Comparison of ENCODE assay signal across 1 cellular context in the genomic region with DNA sequence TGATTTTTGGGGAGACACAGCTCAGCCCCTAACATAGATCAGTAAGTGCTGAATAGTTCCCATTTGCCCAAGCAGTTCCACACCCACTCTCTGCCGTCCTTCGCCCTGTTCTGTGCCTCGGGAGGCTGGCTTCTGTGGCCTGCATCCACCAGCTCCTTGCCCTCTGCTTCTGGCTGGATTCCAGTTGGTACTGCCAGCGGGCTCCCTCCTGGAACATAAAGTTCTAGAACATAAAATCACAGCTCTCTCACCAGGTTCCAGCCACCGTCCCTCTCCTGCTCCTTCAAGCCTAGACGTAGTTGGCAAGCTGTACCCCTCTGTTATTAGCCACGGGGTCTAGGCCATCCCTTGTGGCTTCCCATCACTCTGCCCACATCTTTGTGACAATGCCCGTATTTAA.
A peak's percentile ranks its signal among the peaks of the same experiment; 100 is the strongest.
TF ChIP-seq lines count a peak whose summit lies in the region.

No MANE protein-coding gene starts in this region.

TF ChIP-seq in HepG2, 621 proteins besides CTCF, POLR2A, EP300 and RAD21:
- TF ChIP-seq ZFP1 (CRISPR knock-in tag; IDR thresholded peaks at IDR 0.05): no peak
- peak; percentile 39 for TF ChIP-seq ZNF687 (CRISPR knock-in tag; IDR thresholded peaks at IDR 0.05)
- TF ChIP-seq NRL (CRISPR knock-in tag; IDR thresholded peaks at IDR 0.05; ENCODE audit: borderline replicate concordance): 0 out of 2 replicates have a peak, but pooled peaks have one; percentile 31
